In the genomic region with DNA sequence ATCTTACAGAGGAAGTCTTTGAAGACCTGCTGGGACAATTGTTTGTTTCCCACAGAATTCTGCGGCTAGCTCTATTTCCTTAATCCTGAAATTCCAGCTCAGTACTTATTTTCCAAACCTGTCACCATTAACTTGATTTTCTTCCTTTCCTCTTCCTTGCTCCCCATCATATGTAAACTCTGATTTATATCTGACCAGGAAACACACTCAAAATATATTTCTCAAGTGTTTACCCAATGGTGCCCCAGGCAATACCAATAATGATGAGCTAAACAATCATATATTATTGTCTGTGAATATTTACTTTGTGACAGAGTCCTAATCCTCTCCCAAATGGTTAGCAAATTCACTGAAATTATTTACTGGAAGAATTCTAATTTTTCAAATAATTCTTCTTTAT, we compare ENCODE assay signal across 15 cellular contexts.
A peak's percentile ranks its signal among the peaks of the same experiment; 100 is the strongest.
DNase-seq lines count a peak whose midpoint lies in the region.
"Had no signal": no experiment of that assay in that cellular context is flagged by ENCODE, and none has a peak within 500 bp of the region (broad histone marks: within the 10 kb centered on the region; RNA-seq: fewer than 3 reads in every experiment).

No MANE protein-coding gene starts in this region.

- DNase-seq in NCI-H345 (lab: John Stamatoyannopoulos, UW) (peak; percentile 23), NCI-H345 treated with DMSO at 0.1 percent for 48 hours (lab: John Stamatoyannopoulos, UW; ENCODE audit: unreplicated experiment) (no peak), DMS53 treated with DMSO at 0.1 percent for 48 hours (lab: John Stamatoyannopoulos, UW; ENCODE audit: unreplicated experiment) (peak; percentile 76), SK-N-MC (ENCODE audit: low read depth, low spot score) (no peak), activated gamma-delta T cell treated with Interleukin-2 at 50 U/mL for 16 hours (no peak)
- no peak for DNase-seq in stimulated activated CD4-positive, alpha-beta T cell treated with anti-CD3 and anti-CD28 coated beads, Interleukin-12 subunit alpha, Interleukin-12 subunit beta, amount 100 ng/mL, for 4 hours
- no peak for DNase-seq in stimulated activated CD4-positive, alpha-beta T cell treated with anti-CD3 and anti-CD28 coated beads, Interleukin-15, amount 100 ng/mL, for 24 hours
- DNase-seq: ACHN; Calu3; CD4-positive, CD25-positive, alpha-beta regulatory T cell; DMS 273 treated with DMSO at 0.1 percent for 48 hours; GF-D8; IMR-90 had no signal

- H3K9ac ChIP-seq in SK-N-MC (ENCODE audit: insufficient read length) = no peak overlapping the region
- H3K9ac ChIP-seq: BLaER1 treated with 17β-estradiol and CSF1 and Interleukin-3, amounts not matched to agents 10 nM and 100 nM had no signal

- no peaks in the 10 kb centered on the region for H3K36me3 ChIP-seq in SK-N-MC (ENCODE audit: insufficient read depth, low read length)
- H3K36me3 ChIP-seq: BLaER1 treated with 17β-estradiol and CSF1 and Interleukin-3, amounts not matched to agents 10 nM and 100 nM; HAP-1 had no signal

- H3K9me3 ChIP-seq in SK-N-MC (ENCODE audit: low read depth, low read length) = no peaks in the 10 kb centered on the region
- H3K9me3 ChIP-seq: HAP-1 had no signal

- peak overlapping the region; percentile 90 for H3K27ac ChIP-seq in SK-N-MC
- H3K27ac ChIP-seq: BLaER1 treated with 17β-estradiol and CSF1 and Interleukin-3, amounts not matched to agents 10 nM and 100 nM had no signal

- no peak overlapping the region for H3K4me3 ChIP-seq in SK-N-MC
- H3K4me3 ChIP-seq: BLaER1 treated with 17β-estradiol and CSF1 and Interleukin-3, amounts not matched to agents 10 nM and 100 nM; HAP-1 had no signal

Comparison
In these comparisons a context has a peak if more than half of its experiments do, and no peak if none do; other contexts are left out.
1. DNase-seq: peak in NCI-H345 (single experiment) and DMS53 treated with DMSO at 0.1 percent for 48 hours (single experiment); none in NCI-H345 treated with DMSO at 0.1 percent for 48 hours (single experiment), SK-N-MC (single experiment), stimulated activated CD4-positive, alpha-beta T cell treated with anti-CD3 and anti-CD28 coated beads, Interleukin-12 subunit alpha, Interleukin-12 subunit beta, amount 100 ng/mL, for 4 hours (single experiment), activated gamma-delta T cell treated with Interleukin-2 at 50 U/mL for 16 hours (single experiment) and stimulated activated CD4-positive, alpha-beta T cell treated with anti-CD3 and anti-CD28 coated beads, Interleukin-15, amount 100 ng/mL, for 24 hours (single experiment).